ENCODE assay signal across 1 cellular context in genomic region chr6:32113386-32114352, GRCh38.
TF ChIP-seq lines count a peak whose summit lies in the region.

No MANE protein-coding gene starts in this region.

TF ChIP-seq in HCT116, 20 proteins besides CTCF, POLR2A, EP300 and RAD21 (continued from another document):
- TF ChIP-seq ZBTB33 (IDR thresholded peaks at IDR 0.05; ENCODE audit: extremely low read depth, insufficient replicate concordance, low read length) (no peak), REST (IDR thresholded peaks at IDR 0.05; ENCODE audit: low read depth) (no peak), FOSL1 (IDR thresholded peaks at IDR 0.05; ENCODE audit: low read depth) (no peak)
